ENCODE assay signal across 1 cellular context in genomic region chr4:6198768-6199343, GRCh38.
A peak's percentile ranks its signal among the peaks of the same experiment; 100 is the strongest.
TF ChIP-seq lines count a peak whose summit lies in the region.

No MANE protein-coding gene starts in this region.

TF ChIP-seq in HEK293, 187 proteins besides CTCF, POLR2A, EP300 and RAD21 (continued from another document):
- no peak for TF ChIP-seq ZNF274 (IDR thresholded peaks at IDR 0.05; ENCODE audit: low read length)
- TF ChIP-seq ZNF274 (tag by site-specific recombination; IDR thresholded peaks at IDR 0.05; ENCODE audit: borderline replicate concordance), result no peak
- TF ChIP-seq SP3 (tag by site-specific recombination; IDR thresholded peaks at IDR 0.05), result peak; percentile 69; the same call in 1 of the 2 replicates
- no peak for TF ChIP-seq PRDM1 (tag by site-specific recombination; IDR thresholded peaks at IDR 0.05)
- TF ChIP-seq ZBTB17 (tag by site-specific recombination; IDR thresholded peaks at IDR 0.05), result 0 out of 2 replicates have a peak, but pooled peaks have one; percentile 17
- peak; percentile 80; the same call in 1 of the 2 replicates for TF ChIP-seq KLF1 (tag by site-specific recombination; IDR thresholded peaks at IDR 0.05)
- TF ChIP-seq, protein P1, sequence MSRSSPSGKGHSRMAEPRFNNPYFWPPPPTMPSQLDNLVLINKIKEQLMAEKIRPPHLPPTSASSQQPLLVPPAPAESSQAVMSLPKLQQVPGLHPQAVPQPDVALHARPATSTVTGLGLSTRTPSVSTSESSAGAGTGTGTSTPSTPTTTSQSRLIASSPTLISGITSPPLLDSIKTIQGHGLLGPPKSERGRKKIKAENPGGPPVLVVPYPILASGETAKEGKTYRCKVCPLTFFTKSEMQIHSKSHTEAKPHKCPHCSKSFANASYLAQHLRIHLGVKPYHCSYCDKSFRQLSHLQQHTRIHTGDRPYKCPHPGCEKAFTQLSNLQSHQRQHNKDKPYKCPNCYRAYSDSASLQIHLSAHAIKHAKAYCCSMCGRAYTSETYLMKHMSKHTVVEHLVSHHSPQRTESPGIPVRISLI (tag by site-specific recombination; IDR thresholded peaks at IDR 0.05), result no peak
- no peak for TF ChIP-seq ZNF571 (tag by site-specific recombination; IDR thresholded peaks at IDR 0.05)
- no peak for TF ChIP-seq ZNF549 (tag by site-specific recombination; IDR thresholded peaks at IDR 0.05)
- TF ChIP-seq ZBTB20 (tag by site-specific recombination; IDR thresholded peaks at IDR 0.05), result no peak
- TF ChIP-seq, protein P2, sequence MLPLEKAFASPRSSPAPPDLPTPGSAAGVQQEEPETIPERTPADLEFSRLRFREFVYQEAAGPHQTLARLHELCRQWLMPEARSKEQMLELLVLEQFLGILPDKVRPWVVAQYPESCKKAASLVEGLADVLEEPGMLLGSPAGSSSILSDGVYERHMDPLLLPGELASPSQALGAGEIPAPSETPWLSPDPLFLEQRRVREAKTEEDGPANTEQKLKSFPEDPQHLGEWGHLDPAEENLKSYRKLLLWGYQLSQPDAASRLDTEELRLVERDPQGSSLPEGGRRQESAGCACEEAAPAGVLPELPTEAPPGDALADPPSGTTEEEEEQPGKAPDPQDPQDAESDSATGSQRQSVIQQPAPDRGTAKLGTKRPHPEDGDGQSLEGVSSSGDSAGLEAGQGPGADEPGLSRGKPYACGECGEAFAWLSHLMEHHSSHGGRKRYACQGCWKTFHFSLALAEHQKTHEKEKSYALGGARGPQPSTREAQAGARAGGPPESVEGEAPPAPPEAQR (tag by site-specific recombination; IDR thresholded peaks at IDR 0.05), result no peak
- TF ChIP-seq ZNF560 (tag by site-specific recombination; IDR thresholded peaks at IDR 0.05; ENCODE audit: borderline replicate concordance), result no peak
- no peak for TF ChIP-seq ZNF707 (tag by site-specific recombination; IDR thresholded peaks at IDR 0.05)
- no peak for TF ChIP-seq YY1 (tag by site-specific recombination; IDR thresholded peaks at IDR 0.05)
- TF ChIP-seq ZNF416 (tag by site-specific recombination; IDR thresholded peaks at IDR 0.05), result no peak
- no peak for TF ChIP-seq ZNF302 (tag by site-specific recombination; IDR thresholded peaks at IDR 0.05; ENCODE audit: low read depth)
- no peak for TF ChIP-seq ZBTB10 (tag by site-specific recombination; IDR thresholded peaks at IDR 0.05)
- no peak for TF ChIP-seq ZNF354C (tag by site-specific recombination; IDR thresholded peaks at IDR 0.05; ENCODE audit: borderline replicate concordance, low read depth)
- TF ChIP-seq ZNF169 (tag by site-specific recombination; IDR thresholded peaks at IDR 0.05), result no peak
- TF ChIP-seq ZNF660 (tag by site-specific recombination; IDR thresholded peaks at IDR 0.05), result no peak
- no peak for TF ChIP-seq OSR2 (tag by site-specific recombination; IDR thresholded peaks at IDR 0.05)
- TF ChIP-seq ZNF488 (tag by site-specific recombination; IDR thresholded peaks at IDR 0.05), result no peak
- no peak for TF ChIP-seq ZNF324 (tag by site-specific recombination; IDR thresholded peaks at IDR 0.05)
- no peak for TF ChIP-seq ZNF473 (tag by site-specific recombination; IDR thresholded peaks at IDR 0.05)
- TF ChIP-seq ZNF248 (tag by site-specific recombination; IDR thresholded peaks at IDR 0.05), result no peak
- TF ChIP-seq, protein P3, sequence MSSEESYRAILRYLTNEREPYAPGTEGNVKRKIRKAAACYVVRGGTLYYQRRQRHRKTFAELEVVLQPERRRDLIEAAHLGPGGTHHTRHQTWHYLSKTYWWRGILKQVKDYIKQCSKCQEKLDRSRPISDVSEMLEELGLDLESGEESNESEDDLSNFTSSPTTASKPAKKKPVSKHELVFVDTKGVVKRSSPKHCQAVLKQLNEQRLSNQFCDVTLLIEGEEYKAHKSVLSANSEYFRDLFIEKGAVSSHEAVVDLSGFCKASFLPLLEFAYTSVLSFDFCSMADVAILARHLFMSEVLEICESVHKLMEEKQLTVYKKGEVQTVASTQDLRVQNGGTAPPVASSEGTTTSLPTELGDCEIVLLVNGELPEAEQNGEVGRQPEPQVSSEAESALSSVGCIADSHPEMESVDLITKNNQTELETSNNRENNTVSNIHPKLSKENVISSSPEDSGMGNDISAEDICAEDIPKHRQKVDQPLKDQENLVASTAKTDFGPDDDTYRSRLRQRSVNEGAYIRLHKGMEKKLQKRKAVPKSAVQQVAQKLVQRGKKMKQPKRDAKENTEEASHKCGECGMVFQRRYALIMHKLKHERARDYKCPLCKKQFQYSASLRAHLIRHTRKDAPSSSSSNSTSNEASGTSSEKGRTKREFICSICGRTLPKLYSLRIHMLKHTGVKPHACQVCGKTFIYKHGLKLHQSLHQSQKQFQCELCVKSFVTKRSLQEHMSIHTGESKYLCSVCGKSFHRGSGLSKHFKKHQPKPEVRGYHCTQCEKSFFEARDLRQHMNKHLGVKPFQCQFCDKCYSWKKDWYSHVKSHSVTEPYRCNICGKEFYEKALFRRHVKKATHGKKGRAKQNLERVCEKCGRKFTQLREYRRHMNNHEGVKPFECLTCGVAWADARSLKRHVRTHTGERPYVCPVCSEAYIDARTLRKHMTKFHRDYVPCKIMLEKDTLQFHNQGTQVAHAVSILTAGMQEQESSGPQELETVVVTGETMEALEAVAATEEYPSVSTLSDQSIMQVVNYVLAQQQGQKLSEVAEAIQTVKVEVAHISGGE (tag by site-specific recombination; conservative IDR thresholded peaks at IDR 0.05; ENCODE audit: low read depth), result no peak
- TF ChIP-seq, protein P4, sequence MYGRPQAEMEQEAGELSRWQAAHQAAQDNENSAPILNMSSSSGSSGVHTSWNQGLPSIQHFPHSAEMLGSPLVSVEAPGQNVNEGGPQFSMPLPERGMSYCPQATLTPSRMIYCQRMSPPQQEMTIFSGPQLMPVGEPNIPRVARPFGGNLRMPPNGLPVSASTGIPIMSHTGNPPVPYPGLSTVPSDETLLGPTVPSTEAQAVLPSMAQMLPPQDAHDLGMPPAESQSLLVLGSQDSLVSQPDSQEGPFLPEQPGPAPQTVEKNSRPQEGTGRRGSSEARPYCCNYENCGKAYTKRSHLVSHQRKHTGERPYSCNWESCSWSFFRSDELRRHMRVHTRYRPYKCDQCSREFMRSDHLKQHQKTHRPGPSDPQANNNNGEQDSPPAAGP (tag by site-specific recombination; IDR thresholded peaks at IDR 0.05), result no peak
- TF ChIP-seq ZNF23 (tag by site-specific recombination; IDR thresholded peaks at IDR 0.05; ENCODE audit: borderline replicate concordance), result no peak
- peak; percentile 37; the same call in 1 of the 2 replicates for TF ChIP-seq REST (tag by site-specific recombination; IDR thresholded peaks at IDR 0.05)
- TF ChIP-seq, protein P5, sequence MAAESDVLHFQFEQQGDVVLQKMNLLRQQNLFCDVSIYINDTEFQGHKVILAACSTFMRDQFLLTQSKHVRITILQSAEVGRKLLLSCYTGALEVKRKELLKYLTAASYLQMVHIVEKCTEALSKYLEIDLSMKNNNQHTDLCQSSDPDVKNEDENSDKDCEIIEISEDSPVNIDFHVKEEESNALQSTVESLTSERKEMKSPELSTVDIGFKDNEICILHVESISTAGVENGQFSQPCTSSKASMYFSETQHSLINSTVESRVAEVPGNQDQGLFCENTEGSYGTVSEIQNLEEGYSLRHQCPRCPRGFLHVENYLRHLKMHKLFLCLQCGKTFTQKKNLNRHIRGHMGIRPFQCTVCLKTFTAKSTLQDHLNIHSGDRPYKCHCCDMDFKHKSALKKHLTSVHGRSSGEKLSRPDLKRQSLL (tag by site-specific recombination; IDR thresholded peaks at IDR 0.05), result no peak
- TF ChIP-seq ZNF341 (tag by site-specific recombination; IDR thresholded peaks at IDR 0.05; ENCODE audit: low read depth), result peak; percentile 28
- no peak for TF ChIP-seq ZFP69B (tag by site-specific recombination; IDR thresholded peaks at IDR 0.05)
